15 cellular contexts compared by ENCODE assay signal in the genomic region with DNA sequence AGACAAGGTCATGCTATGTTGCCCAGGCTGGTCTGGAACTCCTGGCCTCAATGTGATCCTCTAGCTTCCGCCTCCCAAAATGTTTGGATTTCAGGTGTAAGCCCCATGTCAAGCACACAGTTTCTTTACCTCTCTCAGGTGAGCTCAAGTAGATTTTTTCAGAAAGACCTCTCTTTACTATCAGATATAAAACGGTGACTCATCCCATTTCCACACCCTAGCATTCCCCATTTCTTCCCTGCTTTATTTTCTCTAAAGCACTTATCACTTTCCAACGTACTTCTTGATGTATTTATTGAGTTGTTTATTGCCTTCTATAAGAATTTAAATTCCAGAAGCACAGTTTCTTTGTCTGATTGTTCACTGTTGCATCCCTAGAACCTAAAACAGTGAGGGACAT. TPM values are rescaled to one million over a fixed set of nuclear protein-coding genes. Genes with fewer than 3 reads are reported as not detected.
A peak's percentile ranks its signal among the peaks of the same experiment; 100 is the strongest.
DNase-seq lines count a peak whose midpoint lies in the region; ATAC-seq, FAIRE-seq and TF ChIP-seq lines count a peak whose summit lies in the region.
"Had no signal": no experiment of that assay in that cellular context is flagged by ENCODE, and none has a peak within 500 bp of the region (broad histone marks: within the 10 kb centered on the region; RNA-seq: fewer than 3 reads in every experiment).

No MANE protein-coding gene starts in this region.

- H3K4me1 Mint-ChIP-seq in CD4-positive, alpha-beta T cell (ENCODE audit: low read depth), result peaks cover 73% of the 10 kb centered on the region
- peaks cover 35 to 59% (median 38%) of the 10 kb centered on the region in 3 donors for H3K4me1 Mint-ChIP-seq in naive B cell
- peaks cover 43% of the 10 kb centered on the region for H3K4me1 Mint-ChIP-seq in activated naive CD8-positive, alpha-beta T cell treated with anti-CD3 and anti-CD28 coated beads for 36 hours
- peaks cover 41% of the 10 kb centered on the region for H3K4me1 Mint-ChIP-seq in activated CD4-positive, alpha-beta T cell treated with anti-CD3 and anti-CD28 coated beads for 36 hours

- no peaks in the 10 kb centered on the region for H3K27me3 Mint-ChIP-seq in CD4-positive, alpha-beta T cell
- H3K27me3 Mint-ChIP-seq in naive B cell, result no peaks in the 10 kb centered on the region
- no peaks in the 10 kb centered on the region for H3K27me3 Mint-ChIP-seq in activated naive CD8-positive, alpha-beta T cell treated with anti-CD3 and anti-CD28 coated beads for 36 hours
- H3K27me3 Mint-ChIP-seq in activated CD4-positive, alpha-beta T cell treated with anti-CD3 and anti-CD28 coated beads for 36 hours, result no peaks in the 10 kb centered on the region

- no peak overlapping the region for H3K4me3 ChIP-seq in bronchial epithelial cell (ENCODE audit: low read depth, low read length)
- H3K4me3 ChIP-seq: Peyer's patch had no signal

- H3K27ac Mint-ChIP-seq in CD4-positive, alpha-beta T cell, result peak overlapping the region; percentile 16
- H3K27ac Mint-ChIP-seq in naive B cell, result peak overlapping the region in 4 of 6 donors; percentile 5 to 72 (median 30)
- no peak overlapping the region for H3K27ac Mint-ChIP-seq in activated naive CD8-positive, alpha-beta T cell treated with anti-CD3 and anti-CD28 coated beads for 36 hours
- H3K27ac Mint-ChIP-seq in activated CD4-positive, alpha-beta T cell treated with anti-CD3 and anti-CD28 coated beads for 36 hours, result no peak overlapping the region

- no peak for FAIRE-seq in bronchial epithelial cell (lab: Jason Lieb, UNC)

- no peaks in the 10 kb centered on the region for H3K9me3 Mint-ChIP-seq in CD4-positive, alpha-beta T cell
- no peaks in the 10 kb centered on the region for H3K9me3 Mint-ChIP-seq in naive B cell
- H3K9me3 Mint-ChIP-seq in activated naive CD8-positive, alpha-beta T cell treated with anti-CD3 and anti-CD28 coated beads for 36 hours, result no peaks in the 10 kb centered on the region
- H3K9me3 Mint-ChIP-seq in activated CD4-positive, alpha-beta T cell treated with anti-CD3 and anti-CD28 coated beads for 36 hours (ENCODE audit: low read depth), result no peaks in the 10 kb centered on the region

- no peak overlapping the region for H3K27ac ChIP-seq in CD4-positive, alpha-beta T cell (ENCODE audit: low read depth, low read length)
- H3K27ac ChIP-seq: Peyer's patch had no signal

- POLR2A ChIA-PET in CD4-positive, alpha-beta T cell (lab: Charles Lee), result no interaction called here
- POLR2A ChIA-PET in activated CD4-positive, alpha-beta T cell treated with anti-CD3 and anti-CD28 coated beads for 36 hours (lab: Charles Lee), result no interaction called here

- peak overlapping the region; percentile 54 for H3K4me3 Mint-ChIP-seq in CD4-positive, alpha-beta T cell
- H3K4me3 Mint-ChIP-seq in naive B cell, result no peak overlapping the region
- H3K4me3 Mint-ChIP-seq in activated naive CD8-positive, alpha-beta T cell treated with anti-CD3 and anti-CD28 coated beads for 36 hours, result no peak overlapping the region
- H3K4me3 Mint-ChIP-seq in activated CD4-positive, alpha-beta T cell treated with anti-CD3 and anti-CD28 coated beads for 36 hours, result no peak overlapping the region

- no peak for DNase-seq in CD4-positive, alpha-beta T cell
- peak; percentile 38 for DNase-seq in LoVo (ENCODE audit: low spot score)
- peak; percentile 35 for DNase-seq in bronchial epithelial cell (ENCODE audit: low read depth)
- DNase-seq in naive B cell, result no peak
- no peak for DNase-seq in SK-N-DZ (ENCODE audit: low spot score)
- DNase-seq in SIG-M5 (lab: John Stamatoyannopoulos, UW), result no peak
- DNase-seq in activated naive CD8-positive, alpha-beta T cell treated with anti-CD3 and anti-CD28 coated beads for 36 hours, result no peak
- DNase-seq in activated CD4-positive, alpha-beta T cell treated with anti-CD3 and anti-CD28 coated beads for 36 hours, result no peak
- DNase-seq: AML-193, NCI-H1092 treated with DMSO at 0.1 percent for 48 hours, NCI-H187, NCI-H446, NCI-H748 treated with DMSO at 0.1 percent for 48 hours, Peyer's patch, SHP77 had no signal

- no peak for ATAC-seq in CD4-positive, alpha-beta T cell (ENCODE audit: poor library complexity)
- no peak for ATAC-seq in naive B cell (ENCODE audit: low read depth in 2 of 2)
- ATAC-seq in activated CD4-positive, alpha-beta T cell treated with anti-CD3 and anti-CD28 coated beads for 36 hours, result no peak

- no peak for TF ChIP-seq CTCF in CD4-positive, alpha-beta T cell (IDR thresholded peaks at IDR 0.05)
- no peak for TF ChIP-seq CTCF in bronchial epithelial cell (IDR thresholded peaks at IDR 0.05; ENCODE audit: insufficient read depth, low read length, severe bottlenecking)

- peaks cover 78% of the 10 kb centered on the region for H3K36me3 Mint-ChIP-seq in CD4-positive, alpha-beta T cell (ENCODE audit: low read depth)
- peaks cover 0 to 16% of the 10 kb centered on the region in 2 donors for H3K36me3 Mint-ChIP-seq in naive B cell
- peaks cover 8% of the 10 kb centered on the region for H3K36me3 Mint-ChIP-seq in activated naive CD8-positive, alpha-beta T cell treated with anti-CD3 and anti-CD28 coated beads for 36 hours
- peaks cover 13% of the 10 kb centered on the region for H3K36me3 Mint-ChIP-seq in activated CD4-positive, alpha-beta T cell treated with anti-CD3 and anti-CD28 coated beads for 36 hours (ENCODE audit: low read depth)

- H3K9me3 ChIP-seq in CD4-positive, alpha-beta T cell (ENCODE audit: control insufficient read depth, low read length), result no peaks in the 10 kb centered on the region
- H3K9me3 ChIP-seq: Peyer's patch had no signal

- intact Hi-C loops in CD4-positive, alpha-beta T cell (cut with DNase I, micrococcal nuclease), result loop anchor here (5.0 to 10.0 kb wide), 4 partner anchors 62 to 1862 kb away; partner anchors contain the start of genes PRMT3 (in 1 of the 2), UEVLD (in 1 of the 2) and ZDHHC13 (in 1 of the 2)
- intact Hi-C loops in activated CD4-positive, alpha-beta T cell treated with anti-CD3 and anti-CD28 coated beads for 36 hours (cut with DNase I, micrococcal nuclease), result loop anchor here (5.0 to 10.0 kb wide), 4 partner anchors 58 to 719 kb away; partner anchors contain the start of genes E2F8 (in 1 of the 2), SAA2 (in 1 of the 2) and SERGEF (in 1 of the 2)

- H3K27me3 ChIP-seq in CD4-positive, alpha-beta T cell (ENCODE audit: control insufficient read depth, insufficient read depth, low read length), result no peaks in the 10 kb centered on the region
- H3K27me3 ChIP-seq in bronchial epithelial cell (ENCODE audit: control insufficient read depth, insufficient read depth, low read length), result no peaks in the 10 kb centered on the region
- H3K27me3 ChIP-seq: Peyer's patch had no signal

- peaks cover 1% of the 10 kb centered on the region for H3K36me3 ChIP-seq in bronchial epithelial cell (ENCODE audit: control insufficient read depth, insufficient read depth, low read length)

- CTCF ChIA-PET in CD4-positive, alpha-beta T cell (lab: Charles Lee), result no interaction called here
- CTCF ChIA-PET in activated CD4-positive, alpha-beta T cell treated with anti-CD3 and anti-CD28 coated beads for 36 hours (lab: Charles Lee), result interaction anchor here (0.6 to 1.9 kb wide), 4 partner anchors 12 to 408 kb away, joined by 4 to 7 read pairs (median 4); no protein-coding TSS in a partner anchor

RNA-seq across cellular contexts. Expression of gene TSG101, which starts 3.7 kb away (rescaled TPM):
- 10 to 100 TPM; 23.5 to 30.1 TPM for total RNA-seq in CD4-positive, alpha-beta T cell
- 71.1 and 79.0 TPM in 2 replicates for total RNA-seq in bronchial epithelial cell
- polyA plus RNA-seq in naive B cell (ENCODE audit: low read depth in 6 of 6), result 100 to 1,000 TPM in 1 of 6 donors, 10 to 100 TPM in 5; 72.9 to 101 (median 87.0) TPM
- polyA plus RNA-seq in SK-N-DZ (2014; cell fraction: cytosol; rRNA removed), result 120 and 148 TPM in 2 replicates
- polyA plus RNA-seq in SK-N-DZ (2014; cell fraction: nucleus; rRNA removed), result 89.3 and 90.7 TPM in 2 replicates
- 10 to 100 TPM; 38.5 to 46.4 TPM for total RNA-seq in activated naive CD8-positive, alpha-beta T cell treated with anti-CD3 and anti-CD28 coated beads for 36 hours
- total RNA-seq in activated CD4-positive, alpha-beta T cell treated with anti-CD3 and anti-CD28 coated beads for 36 hours, result 10 to 100 TPM; 39.2 to 85.0 TPM

Comparison
In these comparisons a context has a peak if more than half of its experiments do, and no peak if none do; other contexts are left out.
1. DNase-seq: peak in LoVo (single experiment) and bronchial epithelial cell (single experiment); none in CD4-positive, alpha-beta T cell (0 of 10), naive B cell (single experiment), SK-N-DZ (single experiment), SIG-M5 (single experiment), activated naive CD8-positive, alpha-beta T cell treated with anti-CD3 and anti-CD28 coated beads for 36 hours (single experiment) and activated CD4-positive, alpha-beta T cell treated with anti-CD3 and anti-CD28 coated beads for 36 hours (single experiment).
2. H3K27ac Mint-ChIP-seq: peak in CD4-positive, alpha-beta T cell (single experiment) and naive B cell (4 of 6); none in activated naive CD8-positive, alpha-beta T cell treated with anti-CD3 and anti-CD28 coated beads for 36 hours (single experiment) and activated CD4-positive, alpha-beta T cell treated with anti-CD3 and anti-CD28 coated beads for 36 hours (single experiment).